Comparison of ENCODE assay signal across 13 cellular contexts in the genomic region with DNA sequence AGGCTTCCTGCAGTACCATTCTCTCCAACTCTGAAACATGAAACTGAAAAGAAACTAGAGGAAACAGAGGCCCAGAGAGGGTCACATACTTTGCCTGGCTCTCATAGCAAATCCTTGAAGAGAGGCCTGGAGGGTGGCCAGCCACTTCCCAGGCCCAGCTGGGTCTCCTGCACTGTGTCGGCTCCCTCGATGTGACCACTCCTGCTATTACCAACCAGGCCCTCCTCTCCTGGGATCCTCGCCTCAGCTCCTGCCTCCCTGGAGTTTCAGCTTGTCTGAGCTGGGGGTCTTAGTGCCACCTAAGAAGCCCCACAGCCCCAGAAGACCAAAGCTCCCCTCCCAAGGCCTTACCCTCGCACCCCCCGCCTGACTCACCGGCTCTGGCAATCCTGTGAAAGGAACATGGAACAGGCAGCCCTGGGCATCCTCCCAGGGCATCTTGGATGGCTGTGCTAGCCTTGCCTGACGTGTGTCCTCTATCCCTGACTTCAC. TPM values are rescaled to one million over a fixed set of nuclear protein-coding genes. Genes with fewer than 3 reads are reported as not detected.
DNase-seq lines count a peak whose midpoint lies in the region; ATAC-seq and TF ChIP-seq lines count a peak whose summit lies in the region.
"Had no signal": no experiment of that assay in that cellular context is flagged by ENCODE, and none has a peak within 500 bp of the region (broad histone marks: within the 10 kb centered on the region; RNA-seq: fewer than 3 reads in every experiment).

No MANE protein-coding gene starts in this region.

- peak overlapping the region; percentile 24 for H3K27ac ChIP-seq in lower lobe of right lung
- H3K27ac ChIP-seq: A549 had no signal

- intact Hi-C loops in lower lobe of right lung (cut with DNase I) = no loop called here

- POLR2A ChIA-PET in activated naive CD8-positive, alpha-beta T cell treated with anti-CD3 and anti-CD28 coated beads, Interleukin-2, amount 10 ng/mL, durations not matched to agents 7 days and 5 days (lab: Charles Lee) = interaction anchor here (1.6 kb wide), 1 partner anchor 20 kb away, joined by 3 read pairs; no protein-coding TSS in a partner anchor

- H3K27me3 ChIP-seq in lower lobe of right lung (ENCODE audit: low read depth) = peaks cover 27% of the 10 kb centered on the region

- H3K4me1 Mint-ChIP-seq in activated naive CD8-positive, alpha-beta T cell treated with anti-CD3 and anti-CD28 coated beads, Interleukin-2, amount 10 ng/mL, durations not matched to agents 7 days and 5 days = peaks cover 35% of the 10 kb centered on the region
- H3K4me1 Mint-ChIP-seq in activated naive CD8-positive, alpha-beta T cell treated with anti-CD3 and anti-CD28 coated beads, Interleukin-2, amount 50 U/mL, for 24 hours = peaks cover 14% of the 10 kb centered on the region
- peaks cover 78% of the 10 kb centered on the region for H3K4me1 Mint-ChIP-seq in chondrocyte (ENCODE audit: low read depth)
- H3K4me1 Mint-ChIP-seq in type B pancreatic cell (ENCODE audit: unreplicated experiment) = peaks cover 14% of the 10 kb centered on the region

- H3K9me3 ChIP-seq in lower lobe of right lung = no peaks in the 10 kb centered on the region
- H3K9me3 ChIP-seq: A549, adrenal gland had no signal

- H3K27me3 Mint-ChIP-seq in activated naive CD8-positive, alpha-beta T cell treated with anti-CD3 and anti-CD28 coated beads, Interleukin-2, amount 10 ng/mL, durations not matched to agents 7 days and 5 days = peaks cover 1% of the 10 kb centered on the region
- peaks cover 3% of the 10 kb centered on the region for H3K27me3 Mint-ChIP-seq in activated naive CD8-positive, alpha-beta T cell treated with anti-CD3 and anti-CD28 coated beads, Interleukin-2, amount 50 U/mL, for 24 hours
- H3K27me3 Mint-ChIP-seq in chondrocyte (ENCODE audit: low read depth) (no peaks in the 10 kb centered on the region), type B pancreatic cell (peaks cover 10% of the 10 kb centered on the region)

- H3K27ac Mint-ChIP-seq in activated naive CD8-positive, alpha-beta T cell treated with anti-CD3 and anti-CD28 coated beads, Interleukin-2, amount 10 ng/mL, durations not matched to agents 7 days and 5 days = peak overlapping the region; percentile 69
- H3K27ac Mint-ChIP-seq in activated naive CD8-positive, alpha-beta T cell treated with anti-CD3 and anti-CD28 coated beads, Interleukin-2, amount 50 U/mL, for 24 hours = no peak overlapping the region
- H3K27ac Mint-ChIP-seq in chondrocyte (ENCODE audit: unreplicated experiment) (peak overlapping the region; percentile 100), type B pancreatic cell (no peak overlapping the region)

- ATAC-seq in activated naive CD8-positive, alpha-beta T cell treated with anti-CD3 and anti-CD28 coated beads, Interleukin-2, amount 10 ng/mL, durations not matched to agents 7 days and 5 days (ENCODE audit: low read depth) = no peak
- ATAC-seq in activated naive CD8-positive, alpha-beta T cell treated with anti-CD3 and anti-CD28 coated beads, Interleukin-2, amount 50 U/mL, for 24 hours = no peak
- ATAC-seq in lower lobe of right lung (no peak), HG02588 (IDR thresholded peaks at IDR 0.05; ENCODE audit: unreplicated experiment) (no peak), GM19035 (IDR thresholded peaks at IDR 0.05; ENCODE audit: unreplicated experiment) (no peak)
- ATAC-seq: A549; naive thymus-derived CD8-positive, alpha-beta T cell had no signal

- H3K4me3 Mint-ChIP-seq in activated naive CD8-positive, alpha-beta T cell treated with anti-CD3 and anti-CD28 coated beads, Interleukin-2, amount 10 ng/mL, durations not matched to agents 7 days and 5 days = peak overlapping the region; percentile 15
- no peak overlapping the region for H3K4me3 Mint-ChIP-seq in activated naive CD8-positive, alpha-beta T cell treated with anti-CD3 and anti-CD28 coated beads, Interleukin-2, amount 50 U/mL, for 24 hours
- peak overlapping the region; percentile 96 for H3K4me3 Mint-ChIP-seq in chondrocyte (ENCODE audit: unreplicated experiment)
- H3K4me3 Mint-ChIP-seq in type B pancreatic cell = peak overlapping the region; percentile 7
- H3K4me3 Mint-ChIP-seq: naive thymus-derived CD8-positive, alpha-beta T cell had no signal

- H3K9me3 Mint-ChIP-seq in activated naive CD8-positive, alpha-beta T cell treated with anti-CD3 and anti-CD28 coated beads, Interleukin-2, amount 10 ng/mL, durations not matched to agents 7 days and 5 days = no peaks in the 10 kb centered on the region
- H3K9me3 Mint-ChIP-seq in activated naive CD8-positive, alpha-beta T cell treated with anti-CD3 and anti-CD28 coated beads, Interleukin-2, amount 50 U/mL, for 24 hours = no peaks in the 10 kb centered on the region
- H3K9me3 Mint-ChIP-seq in chondrocyte (ENCODE audit: low read depth) = no peaks in the 10 kb centered on the region
- no peaks in the 10 kb centered on the region for H3K9me3 Mint-ChIP-seq in type B pancreatic cell
- H3K9me3 Mint-ChIP-seq: naive thymus-derived CD8-positive, alpha-beta T cell had no signal

- peaks cover 40% of the 10 kb centered on the region for H3K4me1 ChIP-seq in lower lobe of right lung

- H3K36me3 Mint-ChIP-seq in activated naive CD8-positive, alpha-beta T cell treated with anti-CD3 and anti-CD28 coated beads, Interleukin-2, amount 10 ng/mL, durations not matched to agents 7 days and 5 days = peaks cover under 1% of the 10 kb centered on the region
- H3K36me3 Mint-ChIP-seq in activated naive CD8-positive, alpha-beta T cell treated with anti-CD3 and anti-CD28 coated beads, Interleukin-2, amount 50 U/mL, for 24 hours (ENCODE audit: low read depth) = no peaks in the 10 kb centered on the region
- peaks cover 12% of the 10 kb centered on the region for H3K36me3 Mint-ChIP-seq in chondrocyte (ENCODE audit: low read depth)
- no peaks in the 10 kb centered on the region for H3K36me3 Mint-ChIP-seq in type B pancreatic cell
- H3K36me3 Mint-ChIP-seq: naive thymus-derived CD8-positive, alpha-beta T cell had no signal

- TF ChIP-seq CTCF in chondrocyte (IDR thresholded peaks at IDR 0.05) (no peak), lower lobe of right lung (IDR thresholded peaks at IDR 0.05) (no peak), type B pancreatic cell (conservative IDR thresholded peaks at IDR 0.05) (no peak)

- DNase-seq in activated naive CD8-positive, alpha-beta T cell treated with anti-CD3 and anti-CD28 coated beads, Interleukin-2, amount 10 ng/mL, durations not matched to agents 7 days and 5 days = no peak
- DNase-seq in activated naive CD8-positive, alpha-beta T cell treated with anti-CD3 and anti-CD28 coated beads, Interleukin-2, amount 50 U/mL, for 24 hours = no peak
- DNase-seq in chondrocyte (ENCODE audit: low spot score) (peak; percentile 90), lower lobe of right lung (peak; percentile 26), type B pancreatic cell (ENCODE audit: extremely low spot score, unreplicated experiment) (no peak), kidney tubule cell (ENCODE audit: low spot score) (no peak)
- DNase-seq: naive thymus-derived CD8-positive, alpha-beta T cell; NCI-H1092 treated with DMSO at 0.1 percent for 48 hours had no signal

- no peaks in the 10 kb centered on the region for H3K36me3 ChIP-seq in lower lobe of right lung
- H3K36me3 ChIP-seq: adrenal gland had no signal

- H3K4me3 ChIP-seq in lower lobe of right lung = no peak overlapping the region
- H3K4me3 ChIP-seq: A549, adrenal gland had no signal

RNA-seq across cellular contexts. Expression of a gene that starts 4.6 kb away (rescaled TPM):
- 10 to 100 TPM in 1 of 2 experiments, 1 to 10 TPM in 1; 8.8 to 10.5 TPM for total RNA-seq in activated naive CD8-positive, alpha-beta T cell treated with anti-CD3 and anti-CD28 coated beads, Interleukin-2, amount 10 ng/mL, durations not matched to agents 7 days and 5 days
- 428 to 446 TPM (median 444 TPM) in 3 replicates for total RNA-seq in chondrocyte
- total RNA-seq in lower lobe of right lung = 7.6 TPM
- total RNA-seq in type B pancreatic cell (ENCODE audit: low replicate concordance) = 10.3 and 25.1 TPM in 2 replicates

RNA-seq across cellular contexts. Expression of a gene that starts 57.5 kb away (rescaled TPM):
- not detected for total RNA-seq in activated naive CD8-positive, alpha-beta T cell treated with anti-CD3 and anti-CD28 coated beads, Interleukin-2, amount 10 ng/mL, durations not matched to agents 7 days and 5 days
- not detected in 3 replicates for total RNA-seq in chondrocyte
- total RNA-seq in lower lobe of right lung = not detected
- not detected in 2 replicates for total RNA-seq in type B pancreatic cell (ENCODE audit: low replicate concordance)
- total RNA-seq: activated CD8-positive, alpha-beta memory T cell treated with anti-CD3 and anti-CD28 coated beads for 36 hours; adrenal gland; naive thymus-derived CD8-positive, alpha-beta T cell had no signal

Comparison
In these comparisons a context has a peak if more than half of its experiments do, and no peak if none do; other contexts are left out.
1. H3K27ac Mint-ChIP-seq: peak in activated naive CD8-positive, alpha-beta T cell treated with anti-CD3 and anti-CD28 coated beads, Interleukin-2, amount 10 ng/mL, durations not matched to agents 7 days and 5 days (single experiment) and chondrocyte (single experiment); none in activated naive CD8-positive, alpha-beta T cell treated with anti-CD3 and anti-CD28 coated beads, Interleukin-2, amount 50 U/mL, for 24 hours (single experiment) and type B pancreatic cell (single experiment).
2. DNase-seq: peak in chondrocyte (single experiment) and lower lobe of right lung (single experiment); none in activated naive CD8-positive, alpha-beta T cell treated with anti-CD3 and anti-CD28 coated beads, Interleukin-2, amount 10 ng/mL, durations not matched to agents 7 days and 5 days (single experiment), activated naive CD8-positive, alpha-beta T cell treated with anti-CD3 and anti-CD28 coated beads, Interleukin-2, amount 50 U/mL, for 24 hours (single experiment), type B pancreatic cell (single experiment) and kidney tubule cell (single experiment).
3. RNA of a gene that starts 4.6 kb away (total RNA-seq): 428 to 446 TPM in chondrocyte; 10.3 to 25.1 TPM in type B pancreatic cell, 8.8 to 10.5 TPM in activated naive CD8-positive, alpha-beta T cell treated with anti-CD3 and anti-CD28 coated beads, Interleukin-2, amount 10 ng/mL, durations not matched to agents 7 days and 5 days and 7.6 TPM in lower lobe of right lung (single experiment); every median in the first group is over 10 times any median in the second.